8 cellular contexts compared by ENCODE assay signal in genomic region chr9:21801683-21802417, GRCh38. TPM values are rescaled to one million over a fixed set of nuclear protein-coding genes. Genes with fewer than 3 reads are reported as not detected.
DNase-seq lines count a peak whose midpoint lies in the region; ATAC-seq and TF ChIP-seq lines count a peak whose summit lies in the region.

No MANE protein-coding gene starts in this region.

- H3K9me3 ChIP-seq in GM23248 (ENCODE audit: low read depth) (no peaks in the 10 kb centered on the region), esophagus muscularis mucosa (no peaks in the 10 kb centered on the region), upper lobe of right lung (no peaks in the 10 kb centered on the region)

- no peak for TF ChIP-seq POLR2A in esophagus muscularis mucosa (IDR thresholded peaks at IDR 0.05; ENCODE audit: low read depth)

- peak overlapping the region; percentile 90 for H3K9ac ChIP-seq in GM23248

- H3F3A ChIP-seq in GM23248 (ENCODE audit: insufficient read depth): no peaks in the 10 kb centered on the region; the same call in none of the 2 replicates

- peak overlapping the region; percentile 96 for H3K27ac Mint-ChIP-seq in WTC11

- POLR2A ChIA-PET in WTC11 (lab: Charles Lee): interaction anchor here (0.7 to 1.6 kb wide), 6 partner anchors 21 to 1622 kb away, joined by 3 to 6 read pairs (median 3); partner anchors contain the start of gene CDKN2B

- TF ChIP-seq CTCF in WTC11 (IDR thresholded peaks at IDR 0.05): no peak
- no peak for TF ChIP-seq CTCF in esophagus muscularis mucosa (IDR thresholded peaks at IDR 0.05)
- no peak for TF ChIP-seq CTCF in upper lobe of right lung (IDR thresholded peaks at IDR 0.05)

- in situ Hi-C loops in GM23248 (cut with MboI): loop anchor here (25.0 kb wide), 1 partner anchor 310 kb away; no protein-coding TSS in a partner anchor

- peak overlapping the region; percentile 84 for H3K27ac ChIP-seq in GM23248
- peak overlapping the region; percentile 87 to 93 (median 90) for H3K27ac ChIP-seq in esophagus muscularis mucosa (replicated peaks in 1 of 4)
- H3K27ac ChIP-seq in upper lobe of right lung: peak overlapping the region; percentile 90

- TF ChIP-seq EP300 in esophagus muscularis mucosa (IDR thresholded peaks at IDR 0.05): no peak

- H3K4me3 ChIP-seq in GM23248 (peak overlapping the region; percentile 89), esophagus muscularis mucosa (peak overlapping the region; percentile 81 to 96 (median 82)), upper lobe of right lung (peak overlapping the region; percentile 90)

- H3K4me2 ChIP-seq in GM23248 (ENCODE audit: unreplicated experiment): peak overlapping the region; percentile 100

- WGBS in GM23248 (ENCODE audit: low coverage in 1 of 2, low lambda C conversion rate in 2 of 2, missing lambda C conversion rate in 2 of 2), 2 experiments: 14 to 15% methylated on average over 37 of the region's 37 CpGs
- WGBS in esophagus muscularis mucosa: 13% methylated on average over 35 of the region's 37 CpGs

- no peaks in the 10 kb centered on the region for H3K9me2 ChIP-seq in GM23248 (ENCODE audit: insufficient read depth)

- H3K27me3 ChIP-seq in GM23248 (replicated peaks; ENCODE audit: insufficient read depth) (no peaks in the 10 kb centered on the region), esophagus muscularis mucosa (peaks cover 0 to 6% (median 0%) of the 10 kb centered on the region in 4 donors), upper lobe of right lung (peaks cover 12% of the 10 kb centered on the region)

- H4K20me1 ChIP-seq in GM23248 (ENCODE audit: insufficient read depth): no peaks in the 10 kb centered on the region

- peaks cover 15% of the 10 kb centered on the region for H3K36me3 Mint-ChIP-seq in WTC11

- H3K4me3 Mint-ChIP-seq in WTC11: peak overlapping the region; percentile 99

- H3K4me1 ChIP-seq in GM23248 (ENCODE audit: insufficient read depth) (peaks cover 23% of the 10 kb centered on the region), esophagus muscularis mucosa (peaks cover 28 to 44% (median 42%) of the 10 kb centered on the region in 4 donors), upper lobe of right lung (peaks cover 15% of the 10 kb centered on the region)

- intact Hi-C loops in esophagus muscularis mucosa (cut with DNase I): no loop called here
- intact Hi-C loops in upper lobe of right lung (cut with DNase I): no loop called here

- peaks cover 55% of the 10 kb centered on the region for H3K79me2 ChIP-seq in GM23248 (ENCODE audit: insufficient read depth)

- H3K36me3 ChIP-seq in GM23248 (ENCODE audit: low read depth) (no peaks in the 10 kb centered on the region), esophagus muscularis mucosa (no peaks in the 10 kb centered on the region), upper lobe of right lung (no peaks in the 10 kb centered on the region)

- H3K4me1 Mint-ChIP-seq in WTC11: peaks cover 35% of the 10 kb centered on the region

- no peaks in the 10 kb centered on the region for H3K9me3 Mint-ChIP-seq in WTC11

- peaks cover 49% of the 10 kb centered on the region for H3K27me3 Mint-ChIP-seq in WTC11 (ENCODE audit: low read depth)

- peak; percentile 65 for ATAC-seq in WTC11
- peak; percentile 63 for ATAC-seq in upper lobe of right lung

- H2AFZ ChIP-seq in GM23248: peak overlapping the region; percentile 90

- DNase-seq in NCI-H2081 (lab: John Stamatoyannopoulos, UW): peak; percentile 59 to 74
- DNase-seq in NCI-H2081 treated with DMSO at 0.1 percent for 48 hours (lab: John Stamatoyannopoulos, UW): no peak
- peak; percentile 94 for DNase-seq in GM23248
- peak; percentile 78 for DNase-seq in LHCN-M2 (ENCODE audit: low read depth)
- peak; percentile 78 for DNase-seq in WTC11 (ENCODE audit: low spot score)
- no peak for DNase-seq in esophagus muscularis mucosa (ENCODE audit: extremely low spot score)
- DNase-seq in mucosa of gallbladder (ENCODE audit: low spot score): peak; percentile 74
- peak; percentile 89 for DNase-seq in upper lobe of right lung

- CTCF ChIA-PET in WTC11 (lab: Charles Lee): interaction anchor here (1.6 to 2.6 kb wide), 4 partner anchors 11 to 476 kb away, joined by 5 to 11 read pairs (median 8); partner anchors contain the start of gene CDKN2B

TF ChIP-seq in WTC11, 78 proteins besides CTCF, POLR2A, EP300 and RAD21:
- TF ChIP-seq TEAD1 (CRISPR knock-in tag; IDR thresholded peaks at IDR 0.05): 0 out of 2 replicates have a peak, but pooled peaks have one; percentile 28
- no peak for TF ChIP-seq ZBTB21 (CRISPR knock-in tag; IDR thresholded peaks at IDR 0.05; ENCODE audit: borderline replicate concordance)

RNA-seq across cellular contexts. Expression of gene MTAP, which starts 0.6 kb away (rescaled TPM):
- 26.7 and 29.8 TPM in 2 replicates for total RNA-seq in GM23248 (2014; rRNA removed; shearing (Covaris generic))
- polyA plus RNA-seq in GM23248 (2016; fragmentation: Nextera tagmentation; extraction: Ambion mirVana): 44.8 and 47.8 TPM in 2 replicates
- total RNA-seq in LHCN-M2 (2014; rRNA removed) (60.0 and 67.5 TPM in 2 replicates), WTC11 (2021) (71.8 to 84.3 TPM (median 73.9 TPM) in 3 replicates), esophagus muscularis mucosa (10 to 100 TPM; 18.1 to 26.0 (median 22.1) TPM), mucosa of gallbladder (29.2 TPM), upper lobe of right lung (40.6 TPM)
- polyA plus RNA-seq in LHCN-M2 (2012): 11.7 TPM

Comparison
In these comparisons a context has a peak if more than half of its experiments do, and no peak if none do; other contexts are left out.
1. DNase-seq: peak in NCI-H2081 (2 of 2), GM23248 (single experiment), LHCN-M2 (single experiment), WTC11 (single experiment), mucosa of gallbladder (single experiment) and upper lobe of right lung (single experiment); none in NCI-H2081 treated with DMSO at 0.1 percent for 48 hours (single experiment) and esophagus muscularis mucosa (single experiment).
2. Peak in every context shown above with its lines, with median percentiles within 50 percentile points of each other: H3K27ac ChIP-seq and H3K4me3 ChIP-seq.